Comparison of ENCODE assay signal across 9 cellular contexts in genomic region chr4:169070071-169070894, GRCh38.
DNase-seq lines count a peak whose midpoint lies in the region; ATAC-seq, FAIRE-seq and TF ChIP-seq lines count a peak whose summit lies in the region.
"Had no signal": no experiment of that assay in that cellular context is flagged by ENCODE, and none has a peak within 500 bp of the region (broad histone marks: within the 10 kb centered on the region; RNA-seq: fewer than 3 reads in every experiment).

No MANE protein-coding gene starts in this region.

- H3K4me1 ChIP-seq in mesenchymal stem cell (ENCODE audit: control insufficient read depth, insufficient read depth, low read depth, low read length) = peaks cover 7% of the 10 kb centered on the region

- H3K9ac ChIP-seq in mesenchymal stem cell (ENCODE audit: low read length) = peak overlapping the region; percentile 59

- no peak overlapping the region for H2BK15ac ChIP-seq in mesenchymal stem cell (ENCODE audit: low read depth, poor library complexity, severe bottlenecking)

- peak overlapping the region in 1 of 2 experiments; percentile 78 for H3K4ac ChIP-seq in mesenchymal stem cell (ENCODE audit: low read depth in 1 of 2, low read length in 2 of 2)

- H4K8ac ChIP-seq in mesenchymal stem cell (ENCODE audit: low read length) = no peak overlapping the region

- 63% methylated on average over 14 of the region's 16 CpGs for WGBS in mesenchymal stem cell

- no peaks in the 10 kb centered on the region for H3K79me1 ChIP-seq in mesenchymal stem cell (replicated peaks; ENCODE audit: low read length, poor library complexity, severe bottlenecking)

- H3K27ac Mint-ChIP-seq in T-helper 17 cell = no peak overlapping the region

- H3K4me3 Mint-ChIP-seq in T-helper 17 cell = no peak overlapping the region
- H3K4me3 Mint-ChIP-seq: central memory CD8-positive, alpha-beta T cell had no signal

- H3K36me3 Mint-ChIP-seq in T-helper 17 cell (ENCODE audit: low read depth) = no peaks in the 10 kb centered on the region

- H3K4me3 ChIP-seq in bronchial epithelial cell (ENCODE audit: low read depth, low read length) (peak overlapping the region; percentile 8), mesenchymal stem cell (ENCODE audit: insufficient read depth in 1 of 2, low read depth in 1 of 2, low read length in 2 of 2) (no peak overlapping the region)

- H3K18ac ChIP-seq in mesenchymal stem cell (ENCODE audit: low read depth in 1 of 2, low read length in 2 of 2) = no peak overlapping the region

- no peak overlapping the region for H3K14ac ChIP-seq in mesenchymal stem cell (ENCODE audit: low read length in 2 of 2)

- H2BK12ac ChIP-seq in mesenchymal stem cell (ENCODE audit: low read length in 2 of 2) = no peak overlapping the region

- peak; percentile 70 for DNase-seq in NCI-H1436 treated with DMSO at 0.1 percent for 48 hours (lab: John Stamatoyannopoulos, UW)
- peak; percentile 100 for DNase-seq in bronchial epithelial cell (ENCODE audit: low read depth)
- DNase-seq in mesenchymal stem cell = peak; percentile 44
- no peak for DNase-seq in T-helper 1 cell
- no peak for DNase-seq in GM19240 (ENCODE audit: insufficient read length, low spot score)
- no peak for DNase-seq in T-helper 17 cell

- peak overlapping the region; percentile 98 for H3K27ac ChIP-seq in C4-2B
- peak overlapping the region; percentile 66 for H3K27ac ChIP-seq in mesenchymal stem cell (ENCODE audit: low read length, poor library complexity, severe bottlenecking)

- H2AK5ac ChIP-seq in mesenchymal stem cell (ENCODE audit: low read length, severe bottlenecking) = no peak overlapping the region

- FAIRE-seq in bronchial epithelial cell (lab: Jason Lieb, UNC) = peak; percentile 93

- H3K27me3 ChIP-seq in bronchial epithelial cell (ENCODE audit: control insufficient read depth, insufficient read depth, low read length) = no peaks in the 10 kb centered on the region
- no peaks in the 10 kb centered on the region for H3K27me3 ChIP-seq in mesenchymal stem cell (ENCODE audit: control insufficient read depth in 1 of 2, insufficient read depth in 1 of 2, low read length in 2 of 2)

- no peak for TF ChIP-seq CTCF in C4-2B (conservative IDR thresholded peaks at IDR 0.05)
- TF ChIP-seq CTCF in bronchial epithelial cell (IDR thresholded peaks at IDR 0.05; ENCODE audit: insufficient read depth, low read length, severe bottlenecking) = no peak

- H2AFZ ChIP-seq in mesenchymal stem cell (ENCODE audit: low read depth, low read length) = no peak overlapping the region

- no peak overlapping the region for H2BK5ac ChIP-seq in mesenchymal stem cell (ENCODE audit: low read depth, low read length, poor library complexity, severe bottlenecking)

- H3K4me1 Mint-ChIP-seq in T-helper 17 cell = peaks cover 2% of the 10 kb centered on the region

- no peak for ATAC-seq in GM19463 (IDR thresholded peaks at IDR 0.05; ENCODE audit: unreplicated experiment)
- no peak for ATAC-seq in T-helper 17 cell

- H3K23ac ChIP-seq in mesenchymal stem cell (ENCODE audit: low read length in 2 of 2) = no peak overlapping the region

- H3K27me3 Mint-ChIP-seq in T-helper 17 cell = peaks cover 17% of the 10 kb centered on the region
- H3K27me3 Mint-ChIP-seq: central memory CD8-positive, alpha-beta T cell had no signal

- H3K9me3 ChIP-seq in mesenchymal stem cell (ENCODE audit: control insufficient read depth, low read length) (no peaks in the 10 kb centered on the region), T-helper 17 cell (ENCODE audit: control insufficient read depth, low read length, poor library complexity, severe bottlenecking) (no peaks in the 10 kb centered on the region)

- H4K91ac ChIP-seq in mesenchymal stem cell (ENCODE audit: low read length) = no peak overlapping the region

- H2BK120ac ChIP-seq in mesenchymal stem cell (ENCODE audit: low read depth, low read length) = no peak overlapping the region

- H3K36me3 ChIP-seq in bronchial epithelial cell (ENCODE audit: control insufficient read depth, insufficient read depth, low read length) = no peaks in the 10 kb centered on the region
- peaks cover 0 to 2% of the 10 kb centered on the region in 2 experiments for H3K36me3 ChIP-seq in mesenchymal stem cell (ENCODE audit: control insufficient read depth in 1 of 2, insufficient read depth in 2 of 2, low read depth in 1 of 2, low read length in 2 of 2)

- H3K4me2 ChIP-seq in mesenchymal stem cell (ENCODE audit: low read length, poor library complexity, severe bottlenecking) = no peak overlapping the region

Comparison
In these comparisons a context has a peak if more than half of its experiments do, and no peak if none do; other contexts are left out.
1. DNase-seq: peak in NCI-H1436 treated with DMSO at 0.1 percent for 48 hours (single experiment), bronchial epithelial cell (single experiment) and mesenchymal stem cell (single experiment); none in T-helper 1 cell (0 of 5), GM19240 (single experiment) and T-helper 17 cell (0 of 3).